22 cellular contexts compared by ENCODE assay signal in the genomic region with DNA sequence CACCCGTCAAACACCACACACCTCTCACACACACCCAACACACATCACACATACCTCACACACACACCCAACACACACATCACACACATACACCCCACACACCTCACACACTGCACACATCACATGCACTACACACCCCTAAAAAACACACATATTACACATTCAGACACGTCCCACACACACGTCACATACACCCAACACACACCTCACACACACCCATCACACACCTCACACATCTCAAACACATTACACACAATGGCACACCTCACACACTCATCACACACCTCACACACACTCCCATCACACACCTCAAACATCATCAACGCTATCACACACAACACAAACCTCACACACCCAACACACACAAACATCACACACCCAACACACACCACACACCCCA.
"Had no signal": no experiment of that assay in that cellular context is flagged by ENCODE, and none has a peak within 500 bp of the region (broad histone marks: within the 10 kb centered on the region; RNA-seq: fewer than 3 reads in every experiment).

No MANE protein-coding gene starts in this region.

- H3K36me3 ChIP-seq: esophagus muscularis mucosa, gastrocnemius medialis, heart right ventricle, left ventricle myocardium inferior, lower lobe of right lung, ovary, right atrium auricular region, uterus had no signal

- H3K4me3 ChIP-seq: esophagus muscularis mucosa, gastrocnemius medialis, heart right ventricle, left ventricle myocardium inferior, lower lobe of right lung, ovary, right atrium auricular region, uterus had no signal

- H3K27me3 Mint-ChIP-seq: effector memory CD8-positive, alpha-beta T cell; type B pancreatic cell had no signal

- FAIRE-seq: islet of Langerhans, small intestine had no signal

- H3K4me3 Mint-ChIP-seq: dendritic cell treated with granulocyte-macrophage colony-stimulating factor and Interleukin-4, amounts not matched to agents 40 ng/mL and 50 ng/mL, for 4 days; effector memory CD8-positive, alpha-beta T cell; memory B cell; mesothelial cell of epicardium; natural killer cell; neural crest cell; type B pancreatic cell had no signal

- H3K27ac Mint-ChIP-seq: dendritic cell treated with granulocyte-macrophage colony-stimulating factor and Interleukin-4, amounts not matched to agents 40 ng/mL and 50 ng/mL, for 4 days; effector memory CD8-positive, alpha-beta T cell; memory B cell; mesothelial cell of epicardium; natural killer cell; type B pancreatic cell had no signal

- H3K27me3 ChIP-seq: esophagus muscularis mucosa, gastrocnemius medialis, heart right ventricle, ovary, right atrium auricular region, uterus had no signal

- DNase-seq: effector memory CD8-positive, alpha-beta T cell; gastrocnemius medialis; heart right ventricle; hypothalamus; left cardiac atrium; left ventricle myocardium inferior; lower lobe of right lung; natural killer cell; ovary; small intestine; stimulated activated CD4-positive, alpha-beta T cell treated with anti-CD3 and anti-CD28 coated beads, Interleukin-12 subunit alpha, Interleukin-12 subunit beta, amount 100 ng/mL, for 4 hours; stimulated activated naive CD4-positive, alpha-beta T cell treated with Interleukin-2 at 50 U/mL for 16 hours; uterus had no signal

- ATAC-seq: effector memory CD8-positive, alpha-beta T cell; gastrocnemius medialis; heart right ventricle; left cardiac atrium had no signal

- H3K4me1 ChIP-seq: esophagus muscularis mucosa, gastrocnemius medialis, left ventricle myocardium inferior, lower lobe of right lung, right atrium auricular region, uterus had no signal

- H3K9me3 Mint-ChIP-seq: dendritic cell treated with granulocyte-macrophage colony-stimulating factor and Interleukin-4, amounts not matched to agents 40 ng/mL and 50 ng/mL, for 4 days; mesothelial cell of epicardium had no signal

- H3K9me3 ChIP-seq: esophagus muscularis mucosa, gastrocnemius medialis, heart right ventricle, left ventricle myocardium inferior, lower lobe of right lung, ovary, right atrium auricular region, uterus had no signal

- H3K36me3 Mint-ChIP-seq: mesothelial cell of epicardium, natural killer cell, type B pancreatic cell had no signal

- H3K27ac ChIP-seq: epithelial cell of prostate, esophagus muscularis mucosa, gastrocnemius medialis, heart right ventricle, left ventricle myocardium inferior, lower lobe of right lung, ovary, right atrium auricular region, uterus had no signal

- H3K4me1 Mint-ChIP-seq: memory B cell, neural crest cell had no signal
